Comparison of ENCODE assay signal across 8 cellular contexts in genomic region chr1:32066489-32066873, GRCh38. TPM values are rescaled to one million over a fixed set of nuclear protein-coding genes. Genes with fewer than 3 reads are reported as not detected.
DNase-seq lines count a peak whose midpoint lies in the region; ATAC-seq and TF ChIP-seq lines count a peak whose summit lies in the region.

No MANE protein-coding gene starts in this region.

- peaks cover 4% of the 10 kb centered on the region for H3K36me3 Mint-ChIP-seq in neural crest cell (ENCODE audit: low read depth)

- no peaks in the 10 kb centered on the region for H3K9me3 Mint-ChIP-seq in neural crest cell

- 7% methylated on average over 4 of the region's 4 CpGs for WGBS in esophagus muscularis mucosa

- peaks cover 28 to 40% (median 36%) of the 10 kb centered on the region in 4 donors for H3K4me1 ChIP-seq in esophagus muscularis mucosa

- TF ChIP-seq CTCF in esophagus muscularis mucosa (IDR thresholded peaks at IDR 0.05) (no peak), neural crest cell (conservative IDR thresholded peaks at IDR 0.05) (no peak), GM13977 (IDR thresholded peaks at IDR 0.05; ENCODE audit: extremely low read depth, insufficient read depth, missing control alignments) (no peak)

- no peaks in the 10 kb centered on the region for H3K27me3 ChIP-seq in esophagus muscularis mucosa

- in situ Hi-C loops in GM13977 (cut with MboI; ENCODE audit: low pct_unique_long_range_greater_than_20kb, low sequenced_read_pairs, unreplicated experiment): loop anchor here (25.0 kb wide), 1 partner anchor 404 kb away; no protein-coding TSS in a partner anchor

- no peak for TF ChIP-seq POLR2A in esophagus muscularis mucosa (IDR thresholded peaks at IDR 0.05; ENCODE audit: low read depth)

- intact Hi-C loops in Right ventricle myocardium inferior (cut with DNase I) (loop anchor here (10.0 kb wide), 1 partner anchor 52 kb away; the partner anchor contains the start of gene KHDRBS1), cardiac septum (cut with DNase I) (no loop called here), esophagus muscularis mucosa (cut with DNase I) (loop anchor here (5.0 kb wide), 1 partner anchor 49 kb away; no protein-coding TSS in a partner anchor)

- peak overlapping the region; percentile 72 for H3K4me3 Mint-ChIP-seq in neural crest cell

- peaks cover 0 to 7% (median 4%) of the 10 kb centered on the region in 4 donors for H3K36me3 ChIP-seq in esophagus muscularis mucosa

- no peaks in the 10 kb centered on the region for H3K27me3 Mint-ChIP-seq in neural crest cell (ENCODE audit: low read depth)

- peak; percentile 67 for ATAC-seq in Right ventricle myocardium inferior

- peak overlapping the region in 2 of 4 donors; percentile 40 to 52 for H3K27ac ChIP-seq in esophagus muscularis mucosa (replicated peaks in 1 of 4)

- no peaks in the 10 kb centered on the region for H3K9me3 ChIP-seq in esophagus muscularis mucosa

- H3K4me1 Mint-ChIP-seq in neural crest cell: peaks cover 30% of the 10 kb centered on the region

- H3K4me3 ChIP-seq in esophagus muscularis mucosa: no peak overlapping the region

- no peak overlapping the region for H3K27ac Mint-ChIP-seq in neural crest cell (ENCODE audit: unreplicated experiment)

- no peak for TF ChIP-seq EP300 in esophagus muscularis mucosa (IDR thresholded peaks at IDR 0.05)

- DNase-seq in Right ventricle myocardium inferior (ENCODE audit: missing footprints) (no peak), cardiac septum (ENCODE audit: low spot score) (no peak), SHP77 treated with DMSO at 0.1 percent for 48 hours (lab: John Stamatoyannopoulos, UW) (peak; percentile 9), esophagus muscularis mucosa (ENCODE audit: extremely low spot score) (peak; percentile 93), neural crest cell (ENCODE audit: low read depth, low spot score) (no peak), GM13977 (ENCODE audit: low spot score) (no peak), NCI-H128 (lab: John Stamatoyannopoulos, UW; ENCODE audit: unreplicated experiment) (no peak)
- no peak for DNase-seq in stimulated activated CD4-positive, alpha-beta T cell treated with anti-CD3 and anti-CD28 coated beads, Interleukin-2, amount 100 ng/mL, for 48 hours

RNA-seq across cellular contexts. Expression of gene TMEM39B, which starts 6.3 kb away (rescaled TPM):
- total RNA-seq in Right ventricle myocardium inferior: 7.1 TPM
- 7.1 TPM for total RNA-seq in cardiac septum
- total RNA-seq in esophagus muscularis mucosa: 1 to 10 TPM; 2.9 to 6.1 (median 4.8) TPM
- total RNA-seq in neural crest cell: 34.8 and 36.0 TPM in 2 replicates

RNA-seq across cellular contexts. Expression of gene KPNA6, which starts 41.4 kb away (rescaled TPM):
- 70.3 TPM for total RNA-seq in Right ventricle myocardium inferior
- total RNA-seq in cardiac septum: 81.4 TPM
- total RNA-seq in esophagus muscularis mucosa: 10 to 100 TPM; 47.8 to 71.3 (median 55.4) TPM
- total RNA-seq in neural crest cell: 63.6 and 70.0 TPM in 2 replicates

RNA-seq across cellular contexts. Expression of gene KHDRBS1, which starts 52.8 kb away (rescaled TPM):
- total RNA-seq in Right ventricle myocardium inferior (59.6 TPM), cardiac septum (73.1 TPM), esophagus muscularis mucosa (10 to 100 TPM; 71.8 to 90.5 (median 79.7) TPM), neural crest cell (292 and 299 TPM in 2 replicates)

Comparison
In these comparisons a context has a peak if more than half of its experiments do, and no peak if none do; other contexts are left out.
1. DNase-seq: peak in SHP77 treated with DMSO at 0.1 percent for 48 hours (single experiment) and esophagus muscularis mucosa (single experiment); none in Right ventricle myocardium inferior (single experiment), cardiac septum (single experiment), neural crest cell (single experiment), GM13977 (single experiment), stimulated activated CD4-positive, alpha-beta T cell treated with anti-CD3 and anti-CD28 coated beads, Interleukin-2, amount 100 ng/mL, for 48 hours (0 of 2) and NCI-H128 (single experiment).